ENCODE assay signal across 1 cellular context in the genomic region with DNA sequence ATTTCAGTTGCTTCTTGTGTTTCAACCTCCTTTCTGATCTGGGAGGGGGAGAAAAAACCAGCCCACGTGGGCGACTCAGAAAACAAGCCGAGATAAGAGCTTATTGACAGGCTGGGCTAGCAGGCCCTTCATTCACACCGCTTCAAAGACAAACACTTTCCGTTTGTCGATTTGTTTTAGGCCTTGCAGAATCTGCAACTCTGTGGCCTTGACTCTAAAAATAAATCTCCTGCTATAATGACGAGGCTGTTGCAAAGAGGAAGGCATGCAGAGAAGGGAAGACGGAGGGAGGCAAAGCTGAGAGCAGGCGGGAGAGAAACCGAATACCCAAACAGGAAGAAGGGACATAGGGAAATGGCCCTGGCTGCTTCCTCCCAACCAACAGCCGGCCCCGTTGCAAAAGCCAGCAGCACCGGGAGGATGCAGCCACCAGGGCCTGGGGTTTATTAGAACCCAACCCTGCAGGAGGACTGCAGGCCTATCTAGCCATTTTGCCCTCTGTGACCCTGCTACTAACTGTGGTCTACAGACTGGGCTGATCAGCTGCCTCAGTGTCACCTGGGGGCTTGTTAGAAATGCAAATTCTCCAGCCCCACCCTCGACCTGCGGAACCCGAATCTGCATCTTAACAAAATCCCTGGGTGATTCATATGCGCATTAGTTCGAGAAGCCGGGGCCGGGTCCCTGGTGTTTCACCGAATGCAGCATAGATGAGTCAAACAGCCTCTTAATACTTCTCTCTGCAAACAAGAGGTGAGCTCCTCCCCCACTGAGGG.
TF ChIP-seq lines count a peak whose summit lies in the region.

No MANE protein-coding gene starts in this region.

TF ChIP-seq in K562, 482 proteins besides CTCF, POLR2A, EP300 and RAD21 (continued from another document):
- TF ChIP-seq, protein P1, sequence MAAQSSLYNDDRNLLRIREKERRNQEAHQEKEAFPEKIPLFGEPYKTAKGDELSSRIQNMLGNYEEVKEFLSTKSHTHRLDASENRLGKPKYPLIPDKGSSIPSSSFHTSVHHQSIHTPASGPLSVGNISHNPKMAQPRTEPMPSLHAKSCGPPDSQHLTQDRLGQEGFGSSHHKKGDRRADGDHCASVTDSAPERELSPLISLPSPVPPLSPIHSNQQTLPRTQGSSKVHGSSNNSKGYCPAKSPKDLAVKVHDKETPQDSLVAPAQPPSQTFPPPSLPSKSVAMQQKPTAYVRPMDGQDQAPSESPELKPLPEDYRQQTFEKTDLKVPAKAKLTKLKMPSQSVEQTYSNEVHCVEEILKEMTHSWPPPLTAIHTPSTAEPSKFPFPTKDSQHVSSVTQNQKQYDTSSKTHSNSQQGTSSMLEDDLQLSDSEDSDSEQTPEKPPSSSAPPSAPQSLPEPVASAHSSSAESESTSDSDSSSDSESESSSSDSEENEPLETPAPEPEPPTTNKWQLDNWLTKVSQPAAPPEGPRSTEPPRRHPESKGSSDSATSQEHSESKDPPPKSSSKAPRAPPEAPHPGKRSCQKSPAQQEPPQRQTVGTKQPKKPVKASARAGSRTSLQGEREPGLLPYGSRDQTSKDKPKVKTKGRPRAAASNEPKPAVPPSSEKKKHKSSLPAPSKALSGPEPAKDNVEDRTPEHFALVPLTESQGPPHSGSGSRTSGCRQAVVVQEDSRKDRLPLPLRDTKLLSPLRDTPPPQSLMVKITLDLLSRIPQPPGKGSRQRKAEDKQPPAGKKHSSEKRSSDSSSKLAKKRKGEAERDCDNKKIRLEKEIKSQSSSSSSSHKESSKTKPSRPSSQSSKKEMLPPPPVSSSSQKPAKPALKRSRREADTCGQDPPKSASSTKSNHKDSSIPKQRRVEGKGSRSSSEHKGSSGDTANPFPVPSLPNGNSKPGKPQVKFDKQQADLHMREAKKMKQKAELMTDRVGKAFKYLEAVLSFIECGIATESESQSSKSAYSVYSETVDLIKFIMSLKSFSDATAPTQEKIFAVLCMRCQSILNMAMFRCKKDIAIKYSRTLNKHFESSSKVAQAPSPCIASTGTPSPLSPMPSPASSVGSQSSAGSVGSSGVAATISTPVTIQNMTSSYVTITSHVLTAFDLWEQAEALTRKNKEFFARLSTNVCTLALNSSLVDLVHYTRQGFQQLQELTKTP (IDR thresholded peaks at IDR 0.05; ENCODE audit: low read depth in 1 of 2, partially characterized antibody in 2 of 2), result no peak
- no peak for TF ChIP-seq HDAC6 (IDR thresholded peaks at IDR 0.05; ENCODE audit: low read depth, low read length)
- TF ChIP-seq JUN (IDR thresholded peaks at IDR 0.05; ENCODE audit: borderline replicate concordance, low read depth, low read length), result no peak
- TF ChIP-seq JUN (CRISPR knock-in tag; IDR thresholded peaks at IDR 0.05; ENCODE audit: borderline replicate concordance), result no peak
- TF ChIP-seq LARP7 (IDR thresholded peaks at IDR 0.05), result no peak
- 0 out of 2 replicates have a peak, but pooled peaks have one; percentile 9 for TF ChIP-seq ETV1 (tag; conservative IDR thresholded peaks at IDR 0.05; ENCODE audit: low read depth)
- no peak for TF ChIP-seq RBM22 (IDR thresholded peaks at IDR 0.05; ENCODE audit: low read depth, low read length, poor library complexity, severe bottlenecking)
- peak; percentile 59; the same call in 1 of the 2 replicates for TF ChIP-seq ZFX (CRISPR knock-in tag; IDR thresholded peaks at IDR 0.05)
- TF ChIP-seq, protein P2, sequence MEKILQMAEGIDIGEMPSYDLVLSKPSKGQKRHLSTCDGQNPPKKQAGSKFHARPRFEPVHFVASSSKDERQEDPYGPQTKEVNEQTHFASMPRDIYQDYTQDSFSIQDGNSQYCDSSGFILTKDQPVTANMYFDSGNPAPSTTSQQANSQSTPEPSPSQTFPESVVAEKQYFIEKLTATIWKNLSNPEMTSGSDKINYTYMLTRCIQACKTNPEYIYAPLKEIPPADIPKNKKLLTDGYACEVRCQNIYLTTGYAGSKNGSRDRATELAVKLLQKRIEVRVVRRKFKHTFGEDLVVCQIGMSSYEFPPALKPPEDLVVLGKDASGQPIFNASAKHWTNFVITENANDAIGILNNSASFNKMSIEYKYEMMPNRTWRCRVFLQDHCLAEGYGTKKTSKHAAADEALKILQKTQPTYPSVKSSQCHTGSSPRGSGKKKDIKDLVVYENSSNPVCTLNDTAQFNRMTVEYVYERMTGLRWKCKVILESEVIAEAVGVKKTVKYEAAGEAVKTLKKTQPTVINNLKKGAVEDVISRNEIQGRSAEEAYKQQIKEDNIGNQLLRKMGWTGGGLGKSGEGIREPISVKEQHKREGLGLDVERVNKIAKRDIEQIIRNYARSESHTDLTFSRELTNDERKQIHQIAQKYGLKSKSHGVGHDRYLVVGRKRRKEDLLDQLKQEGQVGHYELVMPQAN (IDR thresholded peaks at IDR 0.05; ENCODE audit: borderline replicate concordance), result no peak
- no peak for TF ChIP-seq MXD1 (CRISPR knock-in tag; IDR thresholded peaks at IDR 0.05; ENCODE audit: borderline replicate concordance, poor library complexity, severe bottlenecking)
- no peak for TF ChIP-seq HIVEP1 (CRISPR knock-in tag; IDR thresholded peaks at IDR 0.05)
- TF ChIP-seq IRF2 (CRISPR knock-in tag; IDR thresholded peaks at IDR 0.05), result no peak
- TF ChIP-seq CBX2 (IDR thresholded peaks at IDR 0.05; ENCODE audit: insufficient read depth, low read length, poor library complexity, severe bottlenecking), result no peak
- TF ChIP-seq SETDB1 (IDR thresholded peaks at IDR 0.05; ENCODE audit: low read length), result no peak
- peak; percentile 49; the same call in 1 of the 2 replicates for TF ChIP-seq MGA (IDR thresholded peaks at IDR 0.05)
- TF ChIP-seq PHB (CRISPR knock-in tag; IDR thresholded peaks at IDR 0.05), result no peak
- no peak for TF ChIP-seq KDM1A (IDR thresholded peaks at IDR 0.05)
